ENCODE assay signal across 24 cellular contexts in the genomic region with DNA sequence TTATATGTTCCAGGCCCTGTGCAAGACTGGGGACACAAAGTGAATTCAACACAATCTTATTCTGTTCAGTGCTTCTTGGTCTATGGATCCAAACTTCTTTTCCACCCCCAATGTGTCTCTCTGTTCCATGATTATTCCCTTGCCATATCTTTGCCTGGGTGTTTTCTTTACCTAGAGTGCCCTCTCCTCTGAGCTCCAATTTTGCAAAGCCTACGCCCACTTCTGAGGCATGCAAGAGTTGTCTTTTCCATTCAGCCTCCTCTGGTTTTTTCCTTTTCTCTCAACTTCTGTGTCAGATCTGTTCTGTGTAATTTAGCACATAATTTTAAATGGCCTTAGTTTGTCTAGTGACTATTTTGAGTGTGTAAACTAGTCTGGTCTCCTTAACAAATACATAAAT.
"Had no signal": no experiment of that assay in that cellular context is flagged by ENCODE, and none has a peak within 500 bp of the region (broad histone marks: within the 10 kb centered on the region; RNA-seq: fewer than 3 reads in every experiment).

No MANE protein-coding gene starts in this region.

- H3K36me3 ChIP-seq: MG63, SJSA1 had no signal

- ATAC-seq: HepG2 had no signal

- H3K9me3 ChIP-seq: MG63, SJSA1 had no signal

- DNase-seq: IMR-90, Karpas-422, KG1, MG63, NCI-H1092, NCI-H1105 treated with DMSO at 0.1 percent for 48 hours, NCI-H1417 treated with DMSO at 0.1 percent for 48 hours, NCI-H146, NCI-H1694 treated with DMSO at 0.1 percent for 48 hours, NCI-H1930, NCI-H2081, NCI-H2171, NCI-H226, NCI-H446, NCI-H510A, NCI-H524 treated with DMSO at 0.1 percent for 48 hours, NCI-H69, NCI-H774, Right ventricle myocardium superior, RPMI8226, SIG-M5 had no signal

- H3K27ac ChIP-seq: SJSA1, SK-N-MC had no signal

- H3K4me3 ChIP-seq: MG63, SJSA1, SK-N-MC had no signal

- H3K27me3 ChIP-seq: MG63, SJSA1 had no signal
